1 cellular context compared by ENCODE assay signal in genomic region chr20:20744170-20744725, GRCh38.
A peak's percentile ranks its signal among the peaks of the same experiment; 100 is the strongest.
TF ChIP-seq lines count a peak whose summit lies in the region.

No MANE protein-coding gene starts in this region.

TF ChIP-seq in HepG2, 621 proteins besides CTCF, POLR2A, EP300 and RAD21 (continued from another document and continues in another):
- TF ChIP-seq HNRNPUL1 (IDR thresholded peaks at IDR 0.05; ENCODE audit: low read depth, low read length) (no peak), ZNF317 (CRISPR knock-in tag; IDR thresholded peaks at IDR 0.05) (peak; percentile 16; the same call in 1 of the 2 replicates), ATF6 (CRISPR knock-in tag; conservative IDR thresholded peaks at IDR 0.05) (no peak), ZNF160 (CRISPR knock-in tag; IDR thresholded peaks at IDR 0.05) (no peak), CEBPB (IDR thresholded peaks at IDR 0.05; ENCODE audit: borderline replicate concordance, low read depth, low read length) (0 out of 2 replicates have a peak, but pooled peaks have one; percentile 4), MXD1 (CRISPR knock-in tag; IDR thresholded peaks at IDR 0.05) (0 out of 2 replicates have a peak, but pooled peaks have one; percentile 5), MED13 (CRISPR knock-in tag; IDR thresholded peaks at IDR 0.05) (no peak), CEBPG (CRISPR knock-in tag; IDR thresholded peaks at IDR 0.05) (0 out of 2 replicates have a peak, but pooled peaks have one; percentile 14), ZNF646 (CRISPR knock-in tag; IDR thresholded peaks at IDR 0.05) (peak; percentile 48; the same call in 1 of the 2 replicates), SOX13 (IDR thresholded peaks at IDR 0.05) (no peak), SOX13 (CRISPR knock-in tag; conservative IDR thresholded peaks at IDR 0.05 in 1 of 2, IDR thresholded peaks at IDR 0.05 in 1 of 2) (peak in 1 of 2 experiments; percentile 49; a peak in 1 of 4 replicates), SALL1 (CRISPR knock-in tag; IDR thresholded peaks at IDR 0.05) (no peak; the same call in 1 of the 2 replicates), DMAP1 (CRISPR knock-in tag; IDR thresholded peaks at IDR 0.05) (0 out of 2 replicates have a peak, but pooled peaks have one; percentile 32), ZNF501 (CRISPR knock-in tag; IDR thresholded peaks at IDR 0.05) (0 out of 2 replicates have a peak, but pooled peaks have one; percentile 67), ZNF768 (CRISPR knock-in tag; IDR thresholded peaks at IDR 0.05) (no peak), ZNF879 (CRISPR knock-in tag; IDR thresholded peaks at IDR 0.05) (no peak), SOX6 (IDR thresholded peaks at IDR 0.05) (no peak), SOX6 (CRISPR knock-in tag; IDR thresholded peaks at IDR 0.05) (peak; percentile 33; the same call in 1 of the 2 replicates), ELF4 (CRISPR knock-in tag; IDR thresholded peaks at IDR 0.05; ENCODE audit: borderline replicate concordance) (no peak), RFX5 (IDR thresholded peaks at IDR 0.05; ENCODE audit: low read depth, low read length) (no peak), FOXA3 (CRISPR knock-in tag; IDR thresholded peaks at IDR 0.05) (no peak), SNAI1 (CRISPR knock-in tag; IDR thresholded peaks at IDR 0.05; ENCODE audit: borderline replicate concordance) (0 out of 2 replicates have a peak, but pooled peaks have one; percentile 37), ATF7 (IDR thresholded peaks at IDR 0.05) (no peak), ATF7 (CRISPR knock-in tag; IDR thresholded peaks at IDR 0.05) (0 out of 2 replicates have a peak, but pooled peaks have one; percentile 5), ZBTB33 (CRISPR knock-in tag; IDR thresholded peaks at IDR 0.05) (no peak), WIZ (CRISPR knock-in tag; IDR thresholded peaks at IDR 0.05) (0 out of 2 replicates have a peak, but pooled peaks have one; percentile 64), ARID5B (CRISPR knock-in tag; IDR thresholded peaks at IDR 0.05) (peak; percentile 50; the same call in 1 of the 2 replicates), THAP11 (CRISPR knock-in tag; IDR thresholded peaks at IDR 0.05) (no peak), MIER2 (CRISPR knock-in tag; IDR thresholded peaks at IDR 0.05) (0 out of 2 replicates have a peak, but pooled peaks have one; percentile 30), ETV5 (CRISPR knock-in tag; IDR thresholded peaks at IDR 0.05; ENCODE audit: borderline replicate concordance) (no peak), TCF12 (IDR thresholded peaks at IDR 0.05) (no peak), TCF12 (CRISPR knock-in tag; IDR thresholded peaks at IDR 0.05) (0 out of 2 replicates have a peak, but pooled peaks have one; percentile 17), ZNF691 (CRISPR knock-in tag; IDR thresholded peaks at IDR 0.05; ENCODE audit: borderline replicate concordance, low read depth) (0 out of 2 replicates have a peak, but pooled peaks have one; percentile 3), TBX3 (IDR thresholded peaks at IDR 0.05; ENCODE audit: borderline replicate concordance) (no peak)
- TF ChIP-seq, protein P1, sequence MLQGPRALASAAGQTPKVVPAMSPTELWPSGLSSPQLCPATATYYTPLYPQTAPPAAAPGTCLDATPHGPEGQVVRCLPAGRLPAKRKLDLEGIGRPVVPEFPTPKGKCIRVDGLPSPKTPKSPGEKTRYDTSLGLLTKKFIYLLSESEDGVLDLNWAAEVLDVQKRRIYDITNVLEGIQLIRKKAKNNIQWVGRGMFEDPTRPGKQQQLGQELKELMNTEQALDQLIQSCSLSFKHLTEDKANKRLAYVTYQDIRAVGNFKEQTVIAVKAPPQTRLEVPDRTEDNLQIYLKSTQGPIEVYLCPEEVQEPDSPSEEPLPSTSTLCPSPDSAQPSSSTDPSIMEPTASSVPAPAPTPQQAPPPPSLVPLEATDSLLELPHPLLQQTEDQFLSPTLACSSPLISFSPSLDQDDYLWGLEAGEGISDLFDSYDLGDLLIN (CRISPR knock-in tag; IDR thresholded peaks at IDR 0.05; ENCODE audit: borderline replicate concordance) = no peak
- TF ChIP-seq, protein P2, sequence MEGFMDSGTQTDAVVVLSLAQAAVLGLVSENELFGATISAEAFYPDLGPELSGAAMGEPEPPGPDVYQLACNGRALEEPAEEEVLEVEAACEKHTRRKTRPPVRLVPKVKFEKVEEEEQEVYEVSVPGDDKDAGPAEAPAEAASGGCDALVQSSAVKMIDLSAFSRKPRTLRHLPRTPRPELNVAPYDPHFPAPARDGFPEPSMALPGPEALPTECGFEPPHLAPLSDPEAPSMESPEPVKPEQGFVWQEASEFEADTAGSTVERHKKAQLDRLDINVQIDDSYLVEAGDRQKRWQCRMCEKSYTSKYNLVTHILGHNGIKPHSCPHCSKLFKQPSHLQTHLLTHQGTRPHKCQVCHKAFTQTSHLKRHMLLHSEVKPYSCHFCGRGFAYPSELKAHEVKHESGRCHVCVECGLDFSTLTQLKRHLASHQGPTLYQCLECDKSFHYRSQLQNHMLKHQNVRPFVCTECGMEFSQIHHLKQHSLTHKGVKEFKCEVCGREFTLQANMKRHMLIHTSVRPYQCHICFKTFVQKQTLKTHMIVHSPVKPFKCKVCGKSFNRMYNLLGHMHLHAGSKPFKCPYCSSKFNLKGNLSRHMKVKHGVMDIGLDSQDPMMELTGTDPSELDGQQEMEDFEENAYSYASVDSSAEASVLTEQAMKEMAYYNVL (CRISPR knock-in tag; IDR thresholded peaks at IDR 0.05; ENCODE audit: borderline replicate concordance) = peak; percentile 35; the same call in 1 of the 2 replicates
- TF ChIP-seq, protein P3, sequence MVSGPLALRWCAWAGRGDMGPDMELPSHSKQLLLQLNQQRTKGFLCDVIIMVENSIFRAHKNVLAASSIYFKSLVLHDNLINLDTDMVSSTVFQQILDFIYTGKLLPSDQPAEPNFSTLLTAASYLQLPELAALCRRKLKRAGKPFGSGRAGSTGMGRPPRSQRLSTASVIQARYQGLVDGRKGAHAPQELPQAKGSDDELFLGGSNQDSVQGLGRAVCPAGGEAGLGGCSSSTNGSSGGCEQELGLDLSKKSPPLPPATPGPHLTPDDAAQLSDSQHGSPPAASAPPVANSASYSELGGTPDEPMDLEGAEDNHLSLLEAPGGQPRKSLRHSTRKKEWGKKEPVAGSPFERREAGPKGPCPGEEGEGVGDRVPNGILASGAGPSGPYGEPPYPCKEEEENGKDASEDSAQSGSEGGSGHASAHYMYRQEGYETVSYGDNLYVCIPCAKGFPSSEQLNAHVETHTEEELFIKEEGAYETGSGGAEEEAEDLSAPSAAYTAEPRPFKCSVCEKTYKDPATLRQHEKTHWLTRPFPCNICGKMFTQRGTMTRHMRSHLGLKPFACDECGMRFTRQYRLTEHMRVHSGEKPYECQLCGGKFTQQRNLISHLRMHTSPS (CRISPR knock-in tag; IDR thresholded peaks at IDR 0.05; ENCODE audit: low read depth) = 0 out of 2 replicates have a peak, but pooled peaks have one; percentile 7
